In genomic region chr5:95087819-95088317, GRCh38 we compare ENCODE assay signal across 11 cellular contexts.
A peak's percentile ranks its signal among the peaks of the same experiment; 100 is the strongest.
DNase-seq lines count a peak whose midpoint lies in the region; ATAC-seq and TF ChIP-seq lines count a peak whose summit lies in the region.
"Had no signal": no experiment of that assay in that cellular context is flagged by ENCODE, and none has a peak within 500 bp of the region (broad histone marks: within the 10 kb centered on the region; RNA-seq: fewer than 3 reads in every experiment).

No MANE protein-coding gene starts in this region.

- TF ChIP-seq CTCF in BJ (IDR thresholded peaks at IDR 0.05; ENCODE audit: insufficient read depth, low read depth, low read length), result no peak

- CTCF ChIA-PET in BJ (lab: Yijun Ruan, JAX), result interaction anchor here (0.7 kb wide), 1 partner anchor 24 kb away, joined by 3 read pairs; no protein-coding TSS in a partner anchor

- H3K27me3 ChIP-seq in BJ (ENCODE audit: control insufficient read depth, insufficient read depth, low read length), result no peaks in the 10 kb centered on the region
- H3K27me3 ChIP-seq: ascending aorta had no signal

- H3K36me3 ChIP-seq in BJ (ENCODE audit: control insufficient read depth, insufficient read depth, low read length), result no peaks in the 10 kb centered on the region
- H3K36me3 ChIP-seq: ascending aorta had no signal

- POLR2A ChIA-PET in BJ (lab: Charles Lee), result no interaction called here

- peak; percentile 9 for DNase-seq in BJ (ENCODE audit: low read depth)
- DNase-seq in UCSD-AML1 (lab: John Stamatoyannopoulos, UW; ENCODE audit: unreplicated experiment), result peak; percentile 21
- no peak for DNase-seq in anterior cingulate cortex (lab: John Stamatoyannopoulos, UW)
- no peak for DNase-seq in retina
- no peak for DNase-seq in kidney tubule cell (ENCODE audit: low spot score)
- no peak for DNase-seq in middle frontal gyrus (ENCODE audit: extremely low spot score, low spot score)
- DNase-seq: stimulated activated CD4-positive, alpha-beta T cell treated with anti-CD3 and anti-CD28 coated beads, Interleukin-15, amount 100 ng/mL, for 24 hours; SW 1271 had no signal

- H3K4me3 ChIP-seq in BJ (ENCODE audit: low read depth, low read length), result no peak overlapping the region
- H3K4me3 ChIP-seq: ascending aorta had no signal

- peak; percentile 65 for ATAC-seq in GM19035 (IDR thresholded peaks at IDR 0.05; ENCODE audit: unreplicated experiment)
- peak; percentile 82 for ATAC-seq in HG02973 (IDR thresholded peaks at IDR 0.05; ENCODE audit: unreplicated experiment)

Comparison
In these comparisons a context has a peak if more than half of its experiments do, and no peak if none do; other contexts are left out.
1. DNase-seq: peak in BJ (single experiment) and UCSD-AML1 (single experiment); none in anterior cingulate cortex (0 of 58), retina (single experiment), kidney tubule cell (single experiment) and middle frontal gyrus (single experiment).